8 cellular contexts compared by ENCODE assay signal in genomic region chr5:119453045-119453383, GRCh38. TPM values are rescaled to one million over a fixed set of nuclear protein-coding genes. Genes with fewer than 3 reads are reported as not detected.
DNase-seq lines count a peak whose midpoint lies in the region; ATAC-seq and TF ChIP-seq lines count a peak whose summit lies in the region.

No MANE protein-coding gene starts in this region.

- H3K4me1 ChIP-seq in neural progenitor cell: peaks cover 9% of the 10 kb centered on the region

- peak overlapping the region; percentile 42 for H3K9ac ChIP-seq in neural progenitor cell

- H3K79me2 ChIP-seq in neural progenitor cell (ENCODE audit: low read depth): peaks cover 47% of the 10 kb centered on the region

- no peaks in the 10 kb centered on the region for H3K9me3 Mint-ChIP-seq in T-helper 2 cell treated with Interferon-gamma antibody and Interleukin-4, amounts not matched to agents 5 μg/mL and 100 μg/mL, for 36 hours
- peaks cover 24% of the 10 kb centered on the region for H3K9me3 Mint-ChIP-seq in neural progenitor cell

- ATAC-seq in GM18867 (IDR thresholded peaks at IDR 0.05; ENCODE audit: unreplicated experiment) (peak; percentile 8), HG03342 (IDR thresholded peaks at IDR 0.05; ENCODE audit: unreplicated experiment) (peak; percentile 6)

- H3K4me3 ChIP-seq in AG04450 (ENCODE audit: low read depth, low read length) (peak overlapping the region; percentile 92), neural progenitor cell (peak overlapping the region; percentile 78)

- H3K36me3 Mint-ChIP-seq in T-helper 2 cell treated with Interferon-gamma antibody and Interleukin-4, amounts not matched to agents 5 μg/mL and 100 μg/mL, for 36 hours (ENCODE audit: low read depth): peaks cover 12% of the 10 kb centered on the region
- peaks cover 12% of the 10 kb centered on the region for H3K36me3 Mint-ChIP-seq in neural progenitor cell

- peak overlapping the region; percentile 87 for H3K27ac Mint-ChIP-seq in T-helper 2 cell treated with Interferon-gamma antibody and Interleukin-4, amounts not matched to agents 5 μg/mL and 100 μg/mL, for 36 hours
- peak overlapping the region; percentile 79 for H3K27ac Mint-ChIP-seq in neural progenitor cell

- H3K27ac ChIP-seq in AG04450 (ENCODE audit: low read depth, low read length) (peak overlapping the region; percentile 75), neural progenitor cell (no peak overlapping the region)

- H3K4me3 Mint-ChIP-seq in T-helper 2 cell treated with Interferon-gamma antibody and Interleukin-4, amounts not matched to agents 5 μg/mL and 100 μg/mL, for 36 hours: peak overlapping the region; percentile 89
- H3K4me3 Mint-ChIP-seq in neural progenitor cell: peak overlapping the region; percentile 96

- no peak for TF ChIP-seq CTCF in AG04450 (IDR thresholded peaks at IDR 0.05; ENCODE audit: low read depth, low read length)
- no peak for TF ChIP-seq CTCF in neural progenitor cell (IDR thresholded peaks at IDR 0.05)

- CTCF ChIA-PET in AG04450 (lab: Charles Lee): interaction anchor here (1.0 to 3.0 kb wide), 2 partner anchors 41 to 465 kb away, joined by 3 to 13 read pairs; partner anchors contain the start of gene DTWD2

- POLR2A ChIA-PET in AG04450 (lab: Yijun Ruan, JAX): interaction anchor here (0.6 kb wide), 1 partner anchor 175 kb away, joined by 3 read pairs; no protein-coding TSS in a partner anchor

- no peaks in the 10 kb centered on the region for H3F3A ChIP-seq in neural progenitor cell (ENCODE audit: low read depth)

- no peaks in the 10 kb centered on the region for H3K27me3 Mint-ChIP-seq in T-helper 2 cell treated with Interferon-gamma antibody and Interleukin-4, amounts not matched to agents 5 μg/mL and 100 μg/mL, for 36 hours (ENCODE audit: low read depth)
- peaks cover 5% of the 10 kb centered on the region for H3K27me3 Mint-ChIP-seq in neural progenitor cell (ENCODE audit: insufficient read depth, low read depth)

- H3K9me3 ChIP-seq in AG04450 (ENCODE audit: control insufficient read depth, insufficient read depth, low read length) (peaks cover 3% of the 10 kb centered on the region), neural progenitor cell (ENCODE audit: low read depth) (no peaks in the 10 kb centered on the region)

- H2AFZ ChIP-seq in neural progenitor cell (replicated peaks): peak overlapping the region; percentile 86

- no peaks in the 10 kb centered on the region for H3K36me3 ChIP-seq in neural progenitor cell

- peak overlapping the region; percentile 85 for H3K4me2 ChIP-seq in neural progenitor cell

- peaks cover 19% of the 10 kb centered on the region for H3K4me1 Mint-ChIP-seq in T-helper 2 cell treated with Interferon-gamma antibody and Interleukin-4, amounts not matched to agents 5 μg/mL and 100 μg/mL, for 36 hours (ENCODE audit: low read depth)
- peaks cover 8% of the 10 kb centered on the region for H3K4me1 Mint-ChIP-seq in neural progenitor cell

- H3K27me3 ChIP-seq in AG04450 (ENCODE audit: control insufficient read depth, insufficient read depth, low read length) (peaks cover 2% of the 10 kb centered on the region), neural progenitor cell (no peaks in the 10 kb centered on the region)

- H4K20me1 ChIP-seq in neural progenitor cell (ENCODE audit: low read depth): peaks cover 14% of the 10 kb centered on the region

- DNase-seq in AG04450 (ENCODE audit: low read depth, low spot score): no peak
- no peak for DNase-seq in T-helper 2 cell treated with Interferon-gamma antibody and Interleukin-4, amounts not matched to agents 5 μg/mL and 100 μg/mL, for 36 hours (ENCODE audit: low spot score)
- DNase-seq in fibroblast of the conjunctiva (ENCODE audit: low read depth): peak; percentile 6
- DNase-seq in neural progenitor cell (ENCODE audit: low spot score): no peak
- no peak for DNase-seq in NCI-H128 (lab: John Stamatoyannopoulos, UW; ENCODE audit: unreplicated experiment)
- no peak for DNase-seq in activated effector memory CD4-positive, alpha-beta T cell treated with Interleukin-2 at 50 U/mL for 16 hours

RNA-seq across cellular contexts. Expression of gene HSD17B4, which starts 0.7 kb away (rescaled TPM):
- polyA plus RNA-seq in AG04450 (2011; rRNA removed): 135 and 150 TPM in 2 replicates
- 121 and 138 TPM in 2 replicates for polyA minus RNA-seq in AG04450 (2011; rRNA and poly(A)+ RNA removed)
- 184 and 306 TPM in 2 replicates for total RNA-seq in neural progenitor cell (ENCODE audit: low replicate concordance)
